25 cellular contexts compared by ENCODE assay signal in genomic region chr14:85576161-85576560, GRCh38. TPM values are rescaled to one million over a fixed set of nuclear protein-coding genes. Genes with fewer than 3 reads are reported as not detected.
A peak's percentile ranks its signal among the peaks of the same experiment; 100 is the strongest.
DNase-seq lines count a peak whose midpoint lies in the region; ATAC-seq and TF ChIP-seq lines count a peak whose summit lies in the region.
"Had no signal": no experiment of that assay in that cellular context is flagged by ENCODE, and none has a peak within 500 bp of the region (broad histone marks: within the 10 kb centered on the region; RNA-seq: fewer than 3 reads in every experiment).

No MANE protein-coding gene starts in this region.

- H3K27me3 ChIP-seq in mesenchymal stem cell (ENCODE audit: control insufficient read depth in 1 of 2, insufficient read depth in 1 of 2, low read length in 2 of 2), result no peaks in the 10 kb centered on the region
- H3K27me3 ChIP-seq: adrenal gland, heart left ventricle, left lung had no signal

- H3K27me3 Mint-ChIP-seq in HFFc6 (ENCODE audit: insufficient read depth), result no peaks in the 10 kb centered on the region
- no peaks in the 10 kb centered on the region for H3K27me3 Mint-ChIP-seq in brain
- H3K27me3 Mint-ChIP-seq: activated CD8-positive, alpha-beta T cell treated with anti-CD3 and anti-CD28 coated beads for 36 hours; stimulated activated naive CD8-positive, alpha-beta T cell treated with anti-CD3 and anti-CD28 coated beads, Interleukin-15, amount 100 ng/mL, for 72 hours; type B pancreatic cell had no signal

- ATAC-seq in GM19452 (IDR thresholded peaks at IDR 0.05; ENCODE audit: unreplicated experiment) (no peak), HG02763 (IDR thresholded peaks at IDR 0.05; ENCODE audit: unreplicated experiment) (no peak)
- ATAC-seq: activated CD8-positive, alpha-beta T cell treated with anti-CD3 and anti-CD28 coated beads for 36 hours; esophagus mucosa; heart left ventricle; left lung; stimulated activated naive CD8-positive, alpha-beta T cell treated with anti-CD3 and anti-CD28 coated beads, Interleukin-15, amount 100 ng/mL, for 72 hours had no signal

- peaks cover 94% of the 10 kb centered on the region for H3K4me1 Mint-ChIP-seq in HFFc6 (ENCODE audit: low read depth)
- H3K4me1 Mint-ChIP-seq in brain, result peaks cover 93% of the 10 kb centered on the region
- H3K4me1 Mint-ChIP-seq: stimulated activated naive CD8-positive, alpha-beta T cell treated with anti-CD3 and anti-CD28 coated beads, Interleukin-15, amount 100 ng/mL, for 72 hours had no signal

- H3K27ac ChIP-seq in mesenchymal stem cell (ENCODE audit: low read length, poor library complexity, severe bottlenecking), result no peak overlapping the region
- H3K27ac ChIP-seq: adrenal gland, heart left ventricle, KMS-11, left lung, PC-9 had no signal

- no peak overlapping the region for H3K14ac ChIP-seq in mesenchymal stem cell (ENCODE audit: low read length in 2 of 2)

- 78% methylated on average over 3 of the region's 4 CpGs for WGBS in mesenchymal stem cell

- no peaks in the 10 kb centered on the region for H3K9me3 ChIP-seq in mesenchymal stem cell (ENCODE audit: control insufficient read depth, low read length)
- H3K9me3 ChIP-seq: adrenal gland, heart left ventricle, left lung had no signal

- peak overlapping the region; percentile 57 for H3K9ac ChIP-seq in mesenchymal stem cell (ENCODE audit: low read length)
- H3K9ac ChIP-seq: KMS-11 had no signal

- peak overlapping the region; percentile 70 for H3K27ac Mint-ChIP-seq in HFFc6
- H3K27ac Mint-ChIP-seq in brain, result peak overlapping the region in 3 of 5 experiments; percentile 52 to 76 (median 60)
- H3K27ac Mint-ChIP-seq: activated CD8-positive, alpha-beta T cell treated with anti-CD3 and anti-CD28 coated beads for 36 hours; stimulated activated naive CD8-positive, alpha-beta T cell treated with anti-CD3 and anti-CD28 coated beads, Interleukin-15, amount 100 ng/mL, for 72 hours; type B pancreatic cell had no signal

- H2BK12ac ChIP-seq in mesenchymal stem cell (ENCODE audit: low read length in 2 of 2), result no peak overlapping the region

- H3K36me3 Mint-ChIP-seq in HFFc6 (ENCODE audit: low read depth), result peaks cover 4% of the 10 kb centered on the region; the same call in 1 of the 2 replicates
- peaks cover 5% of the 10 kb centered on the region for H3K36me3 Mint-ChIP-seq in brain

- peaks cover 4% of the 10 kb centered on the region for H3K4me1 ChIP-seq in mesenchymal stem cell (ENCODE audit: control insufficient read depth, insufficient read depth, low read depth, low read length)
- H3K4me1 ChIP-seq: left lung had no signal

- H4K91ac ChIP-seq in mesenchymal stem cell (ENCODE audit: low read length), result no peak overlapping the region

- H3K9me3 Mint-ChIP-seq in HFFc6, result no peaks in the 10 kb centered on the region
- H3K9me3 Mint-ChIP-seq in brain, result no peaks in the 10 kb centered on the region
- H3K9me3 Mint-ChIP-seq: stimulated activated naive CD8-positive, alpha-beta T cell treated with anti-CD3 and anti-CD28 coated beads, Interleukin-15, amount 100 ng/mL, for 72 hours; type B pancreatic cell had no signal

- H2BK5ac ChIP-seq in mesenchymal stem cell (ENCODE audit: low read depth, low read length, poor library complexity, severe bottlenecking), result no peak overlapping the region

- peaks cover 8% of the 10 kb centered on the region for H3K79me1 ChIP-seq in mesenchymal stem cell (replicated peaks; ENCODE audit: low read length, poor library complexity, severe bottlenecking)

- H2AK5ac ChIP-seq in mesenchymal stem cell (ENCODE audit: low read length, severe bottlenecking), result no peak overlapping the region

- H4K8ac ChIP-seq in mesenchymal stem cell (ENCODE audit: low read length), result no peak overlapping the region

- H3K4me3 ChIP-seq in mesenchymal stem cell (ENCODE audit: insufficient read depth in 1 of 2, low read depth in 1 of 2, low read length in 2 of 2), result no peak overlapping the region
- H3K4me3 ChIP-seq: adrenal gland, heart left ventricle, left lung, PC-9 had no signal

- TF ChIP-seq CTCF in HFFc6 (IDR thresholded peaks at IDR 0.05) (no peak), brain (conservative IDR thresholded peaks at IDR 0.05) (no peak)

- no peak for DNase-seq in HFFc6
- peak; percentile 24 for DNase-seq in mesenchymal stem cell
- no peak for DNase-seq in Ammon's horn (ENCODE audit: low spot score)
- no peak for DNase-seq in T-helper 1 cell
- DNase-seq: activated CD8-positive, alpha-beta T cell treated with anti-CD3 and anti-CD28 coated beads for 36 hours; activated gamma-delta T cell treated with Interleukin-2 at 50 U/mL for 16 hours; adrenal gland; C1 segment of cervical spinal cord; Calu3; heart left ventricle; left lung; midbrain; MV-4-11; NCI-H1694 treated with DMSO at 0.1 percent for 48 hours; NCI-H345; PC-9; stimulated activated CD4-positive, alpha-beta T cell treated with anti-CD3 and anti-CD28 coated beads, Interleukin-4, amount 100 ng/mL, for 1 hour; stimulated activated naive CD8-positive, alpha-beta T cell treated with anti-CD3 and anti-CD28 coated beads, Interleukin-15, amount 100 ng/mL, for 72 hours; T1000 had no signal

- H2BK120ac ChIP-seq in mesenchymal stem cell (ENCODE audit: low read depth, low read length), result no peak overlapping the region

- H3K4me3 Mint-ChIP-seq in HFFc6, result peak overlapping the region; percentile 25; the same call in 1 of the 2 replicates
- peak overlapping the region in 1 of 5 experiments; percentile 49 for H3K4me3 Mint-ChIP-seq in brain
- H3K4me3 Mint-ChIP-seq: activated CD8-positive, alpha-beta T cell treated with anti-CD3 and anti-CD28 coated beads for 36 hours; stimulated activated naive CD8-positive, alpha-beta T cell treated with anti-CD3 and anti-CD28 coated beads, Interleukin-15, amount 100 ng/mL, for 72 hours; type B pancreatic cell had no signal

- no peak overlapping the region for H3K23ac ChIP-seq in mesenchymal stem cell (ENCODE audit: low read length in 2 of 2)

- H2BK15ac ChIP-seq in mesenchymal stem cell (ENCODE audit: low read depth, poor library complexity, severe bottlenecking), result no peak overlapping the region

- H3K4me2 ChIP-seq in mesenchymal stem cell (ENCODE audit: low read length, poor library complexity, severe bottlenecking), result no peak overlapping the region
- H3K4me2 ChIP-seq: KMS-11, PC-9 had no signal

- no peak overlapping the region for H2AFZ ChIP-seq in mesenchymal stem cell (ENCODE audit: low read depth, low read length)
- H2AFZ ChIP-seq: PC-9 had no signal

- peaks cover 0 to 15% of the 10 kb centered on the region in 2 experiments for H3K36me3 ChIP-seq in mesenchymal stem cell (ENCODE audit: control insufficient read depth in 1 of 2, insufficient read depth in 2 of 2, low read depth in 1 of 2, low read length in 2 of 2)
- H3K36me3 ChIP-seq: adrenal gland, heart left ventricle, left lung had no signal

- H3K18ac ChIP-seq in mesenchymal stem cell (ENCODE audit: low read depth in 1 of 2, low read length in 2 of 2), result no peak overlapping the region

- H3K4ac ChIP-seq in mesenchymal stem cell (ENCODE audit: low read depth in 1 of 2, low read length in 2 of 2), result no peak overlapping the region

RNA-seq across cellular contexts. Expression of gene FLRT2, which starts 46.2 kb away (rescaled TPM):
- total RNA-seq in HFFc6 (2021; fragmentation: NEBNext Ultra II Directional; extraction: Animal tissue kit (Norgen Biotek cat#: 25700)), result 10 to 100 TPM; 31.1 to 59.0 (median 37.1) TPM
- polyA plus RNA-seq in brain (ENCODE audit: insufficient read depth, low read depth, low replicate concordance), result 3.9 TPM
- 11.8 TPM for polyA plus RNA-seq in mesenchymal stem cell (2013, experiment 1 of 2)
- 11.0 TPM for polyA plus RNA-seq in mesenchymal stem cell (2013, experiment 2 of 2)
- total RNA-seq: activated CD8-positive, alpha-beta T cell treated with anti-CD3 and anti-CD28 coated beads for 36 hours; Calu3 had no signal
